10 cellular contexts compared by ENCODE assay signal in genomic region chr17:60260540-60260939, GRCh38.
"Had no signal": no experiment of that assay in that cellular context is flagged by ENCODE, and none has a peak within 500 bp of the region (broad histone marks: within the 10 kb centered on the region; RNA-seq: fewer than 3 reads in every experiment).

No MANE protein-coding gene starts in this region.

- H3K4me2 ChIP-seq: KMS-11 had no signal

- DNase-seq: GM23248, GOT3, H9, HCEC 1CT, HFFc6, IMR-90, Karpas-422, KBM-7 had no signal

- H2AFZ ChIP-seq: GM23248 had no signal

- H3K9ac ChIP-seq: GM23248, KMS-11 had no signal

- H3K4me3 ChIP-seq: GM23248 had no signal

- H3K27ac ChIP-seq: GM23248, HL-60, KMS-11 had no signal
